25 cellular contexts compared by ENCODE assay signal in the genomic region with DNA sequence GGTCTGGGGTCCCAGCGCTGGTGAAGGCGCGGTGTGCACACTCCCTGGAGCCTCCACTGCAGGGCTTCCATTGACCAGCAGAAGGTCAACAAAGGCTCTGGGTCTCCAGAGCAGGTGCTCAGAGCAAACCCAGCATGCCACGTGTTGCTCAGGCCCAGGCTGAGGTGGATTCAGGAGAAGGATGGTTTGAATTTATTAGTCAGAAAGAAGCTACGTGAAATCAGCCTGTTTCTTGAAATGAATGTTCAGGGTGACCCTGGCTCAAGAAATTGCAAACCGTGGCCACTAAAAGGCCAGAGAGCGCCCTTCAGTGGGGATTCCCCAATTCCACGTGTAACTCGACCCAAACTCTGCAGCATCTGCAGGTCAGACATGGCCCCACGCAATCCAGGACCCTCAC.
DNase-seq lines count a peak whose midpoint lies in the region; ATAC-seq and TF ChIP-seq lines count a peak whose summit lies in the region.
"Had no signal": no experiment of that assay in that cellular context is flagged by ENCODE, and none has a peak within 500 bp of the region (broad histone marks: within the 10 kb centered on the region; RNA-seq: fewer than 3 reads in every experiment).

No MANE protein-coding gene starts in this region.

- no peak for DNase-seq in NCI-H1048 (lab: John Stamatoyannopoulos, UW)
- no peak for DNase-seq in DMS 273 treated with DMSO at 0.1 percent for 48 hours (lab: John Stamatoyannopoulos, UW)
- DNase-seq in NCI-H1417 (lab: John Stamatoyannopoulos, UW), result no peak
- DNase-seq: activated CD4-positive, alpha-beta T cell treated with anti-CD3 and anti-CD28 coated beads, Interleukin-2, amount 10 ng/mL, durations not matched to agents 24 days and 14 days; activated naive CD4-positive, alpha-beta T cell treated with anti-CD3 and anti-CD28 coated beads for 36 hours; activated T-cell treated with anti-CD3 and anti-CD28 coated beads, Interleukin-2, amount 50 U/mL, for 72 hours; AML-193; amniotic stem cell; CD8-positive, alpha-beta memory T cell; dorsolateral prefrontal cortex; H9; kidney; NCI-H2081 treated with DMSO at 0.1 percent for 48 hours; pancreas; SK-N-SH; WERI-Rb-1 had no signal

- H3K27ac ChIP-seq in C4-2B (peak overlapping the region; percentile 90; the same call in 1 of the 2 replicates), VCaP (peak overlapping the region; percentile 91; the same call in 1 of the 2 replicates)
- H3K27ac ChIP-seq: dorsolateral prefrontal cortex, right atrium auricular region, suprapubic skin, WERI-Rb-1 had no signal

- ATAC-seq in GM18867 (IDR thresholded peaks at IDR 0.05; ENCODE audit: unreplicated experiment) (peak; percentile 57), HG02759 (IDR thresholded peaks at IDR 0.05; ENCODE audit: unreplicated experiment) (peak; percentile 34), HG03280 (IDR thresholded peaks at IDR 0.05; ENCODE audit: unreplicated experiment) (no peak)
- ATAC-seq: activated T-cell treated with anti-CD3 and anti-CD28 coated beads, Interleukin-2, amount 50 U/mL, for 72 hours; natural killer cell treated with Interleukin-12 subunit alpha and Interleukin-12 subunit beta and Interleukin-15 and Interleukin-18, amount 100 ng/mL, for 72 hours; stimulated activated effector memory CD8-positive, alpha-beta T cell treated with anti-CD3 and anti-CD28 coated beads, Interleukin-12 subunit alpha, Interleukin-12 subunit beta, amount 100 ng/mL, for 72 hours had no signal

- TF ChIP-seq CTCF in C4-2B (conservative IDR thresholded peaks at IDR 0.05), result no peak
- TF ChIP-seq CTCF in VCaP (conservative IDR thresholded peaks at IDR 0.05), result no peak
